11 cellular contexts compared by ENCODE assay signal in the genomic region with DNA sequence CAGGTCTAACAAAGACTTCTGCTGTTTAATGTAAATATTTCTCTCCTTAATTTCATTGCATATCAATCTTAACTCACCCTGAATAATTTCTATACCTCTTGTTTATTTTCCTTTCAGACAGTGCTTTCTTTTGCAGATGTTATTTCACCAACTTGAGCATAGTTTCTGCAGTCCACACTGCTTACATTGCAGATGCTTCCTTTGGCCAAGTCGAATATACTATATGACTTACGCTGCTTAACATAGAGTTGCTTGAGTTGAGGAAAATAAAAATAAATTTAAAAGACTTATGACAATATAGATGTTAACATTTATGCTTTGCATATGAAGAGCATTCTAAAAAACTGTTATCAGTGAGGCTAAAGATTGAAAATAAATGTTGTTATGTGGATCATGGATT.
"Had no signal": no experiment of that assay in that cellular context is flagged by ENCODE, and none has a peak within 500 bp of the region (broad histone marks: within the 10 kb centered on the region; RNA-seq: fewer than 3 reads in every experiment).

No MANE protein-coding gene starts in this region.

- H3K9me3 ChIP-seq: breast epithelium, gastroesophageal sphincter had no signal

- H3K27me3 ChIP-seq: breast epithelium, gastroesophageal sphincter had no signal

- H3K36me3 ChIP-seq: breast epithelium, gastroesophageal sphincter had no signal

- H3K4me1 ChIP-seq: breast epithelium, gastroesophageal sphincter had no signal

- H3K4me3 ChIP-seq: breast epithelium, gastroesophageal sphincter had no signal

- DNase-seq: activated CD4-positive, alpha-beta memory T cell treated with anti-CD3 and anti-CD28 coated beads, Interleukin-2, amount 10 ng/mL, durations not matched to agents 7 days and 5 days; activated CD4-positive, alpha-beta T cell treated with anti-CD3 and anti-CD28 coated beads for 4 hours; activated naive CD8-positive, alpha-beta T cell treated with anti-CD3 and anti-CD28 coated beads for 36 hours; cerebellar nuclear complex; islet precursor cell; mammary epithelial cell; naive thymus-derived CD4-positive, alpha-beta T cell; posterior cingulate gyrus; stimulated activated naive CD8-positive, alpha-beta T cell treated with anti-CD3 and anti-CD28 coated beads, Interleukin-15, amount 100 ng/mL, for 72 hours had no signal

- H3K27ac ChIP-seq: breast epithelium, gastroesophageal sphincter had no signal
